18 cellular contexts compared by ENCODE assay signal in genomic region chr19:40423227-40423566, GRCh38. TPM values are rescaled to one million over a fixed set of nuclear protein-coding genes. Genes with fewer than 3 reads are reported as not detected.
DNase-seq lines count a peak whose midpoint lies in the region; ATAC-seq and TF ChIP-seq lines count a peak whose summit lies in the region.
"Had no signal": no experiment of that assay in that cellular context is flagged by ENCODE, and none has a peak within 500 bp of the region (broad histone marks: within the 10 kb centered on the region; RNA-seq: fewer than 3 reads in every experiment).

No MANE protein-coding gene starts in this region.

- no peaks in the 10 kb centered on the region for H3K27me3 ChIP-seq in adipocyte (replicated peaks; ENCODE audit: control insufficient read depth, insufficient read depth, low read length)
- H3K27me3 ChIP-seq in mesenchymal stem cell (ENCODE audit: control insufficient read depth in 1 of 2, insufficient read depth in 1 of 2, low read length in 2 of 2) = no peaks in the 10 kb centered on the region
- H3K27me3 ChIP-seq in thoracic aorta (replicated peaks; ENCODE audit: insufficient read depth) = no peaks in the 10 kb centered on the region
- H3K27me3 ChIP-seq: brain microvascular endothelial cell had no signal

- H2AK5ac ChIP-seq in mesenchymal stem cell (ENCODE audit: low read length, severe bottlenecking) = no peak overlapping the region

- H3K27ac ChIP-seq in mesenchymal stem cell (ENCODE audit: low read length, poor library complexity, severe bottlenecking) (no peak overlapping the region), thoracic aorta (peak overlapping the region; percentile 99)
- H3K27ac ChIP-seq: brain microvascular endothelial cell had no signal

- TF ChIP-seq CTCF in thoracic aorta (IDR thresholded peaks at IDR 0.05) = no peak

- peak overlapping the region; percentile 98 for H3K9ac ChIP-seq in adipocyte (ENCODE audit: low read length)
- H3K9ac ChIP-seq in mesenchymal stem cell (ENCODE audit: low read length) = peak overlapping the region; percentile 99

- H3K36me3 Mint-ChIP-seq in activated naive CD4-positive, alpha-beta T cell treated with anti-CD3 and anti-CD28 coated beads, Interleukin-2, amount 50 U/mL, for 24 hours = peaks cover 6% of the 10 kb centered on the region

- no peaks in the 10 kb centered on the region for H3K27me3 Mint-ChIP-seq in activated naive CD4-positive, alpha-beta T cell treated with anti-CD3 and anti-CD28 coated beads, Interleukin-2, amount 50 U/mL, for 24 hours
- H3K27me3 Mint-ChIP-seq: stimulated activated naive CD8-positive, alpha-beta T cell treated with anti-CD3 and anti-CD28 coated beads, Interleukin-15, amount 100 ng/mL, for 72 hours had no signal

- WGBS in mesenchymal stem cell = 98% methylated on average over 11 of the region's 14 CpGs

- H3K4me1 ChIP-seq in adipocyte (ENCODE audit: control insufficient read depth, insufficient read depth, low read length) = peaks cover 23% of the 10 kb centered on the region
- peaks cover 11% of the 10 kb centered on the region for H3K4me1 ChIP-seq in mesenchymal stem cell (ENCODE audit: control insufficient read depth, insufficient read depth, low read depth, low read length)
- H3K4me1 ChIP-seq in thoracic aorta (ENCODE audit: control insufficient read depth in 1 of 2, low read depth in 2 of 2) = peaks cover 19 to 29% of the 10 kb centered on the region in 2 donors

- H3K4ac ChIP-seq in mesenchymal stem cell (ENCODE audit: low read depth in 1 of 2, low read length in 2 of 2) = peak overlapping the region in 1 of 2 experiments; percentile 12

- H3K27ac Mint-ChIP-seq in activated naive CD4-positive, alpha-beta T cell treated with anti-CD3 and anti-CD28 coated beads, Interleukin-2, amount 50 U/mL, for 24 hours = peak overlapping the region; percentile 55
- H3K27ac Mint-ChIP-seq: nephron progenitor cell had no signal

- peaks cover 6% of the 10 kb centered on the region for H3K79me1 ChIP-seq in mesenchymal stem cell (replicated peaks; ENCODE audit: low read length, poor library complexity, severe bottlenecking)

- DNase-seq in activated naive CD4-positive, alpha-beta T cell (lab: John Stamatoyannopoulos, UW) = no peak
- DNase-seq in adipocyte (ENCODE audit: low read depth) (no peak), mesenchymal stem cell (no peak), thoracic aorta (ENCODE audit: low spot score) (no peak), NAMALWA (ENCODE audit: low spot score) (no peak), superior temporal gyrus (ENCODE audit: extremely low spot score) (no peak), amygdala (lab: John Stamatoyannopoulos, UW) (no peak)
- DNase-seq: activated CD4-positive, CD25-positive, alpha-beta regulatory T cell treated with anti-CD3 and anti-CD28 coated beads, Interleukin-2, amount 50 U/mL, for 72 hours; brain microvascular endothelial cell; HCEC 1CT; Kasumi-1; NCI-H1694; NCI-H510A; nephron progenitor cell; OCI-M1; stimulated activated naive CD8-positive, alpha-beta T cell treated with anti-CD3 and anti-CD28 coated beads, Interleukin-15, amount 100 ng/mL, for 72 hours; T-helper 1 cell had no signal

- no peak overlapping the region for H2BK5ac ChIP-seq in mesenchymal stem cell (ENCODE audit: low read depth, low read length, poor library complexity, severe bottlenecking)

- H2BK15ac ChIP-seq in mesenchymal stem cell (ENCODE audit: low read depth, poor library complexity, severe bottlenecking) = no peak overlapping the region

- no peak overlapping the region for H3K18ac ChIP-seq in mesenchymal stem cell (ENCODE audit: low read depth in 1 of 2, low read length in 2 of 2)

- H3K4me1 Mint-ChIP-seq in activated naive CD4-positive, alpha-beta T cell treated with anti-CD3 and anti-CD28 coated beads, Interleukin-2, amount 50 U/mL, for 24 hours = peaks cover 29% of the 10 kb centered on the region

- H3K36me3 ChIP-seq in adipocyte (ENCODE audit: control insufficient read depth, insufficient read depth, low read length, severe bottlenecking) = peaks cover 14% of the 10 kb centered on the region
- H3K36me3 ChIP-seq in mesenchymal stem cell (ENCODE audit: control insufficient read depth in 1 of 2, insufficient read depth in 2 of 2, low read depth in 1 of 2, low read length in 2 of 2) = peaks cover 11 to 15% of the 10 kb centered on the region in 2 experiments
- peaks cover 11% of the 10 kb centered on the region for H3K36me3 ChIP-seq in thoracic aorta

- no peak overlapping the region for H2AFZ ChIP-seq in mesenchymal stem cell (ENCODE audit: low read depth, low read length)

- H3K9me3 Mint-ChIP-seq in activated naive CD4-positive, alpha-beta T cell treated with anti-CD3 and anti-CD28 coated beads, Interleukin-2, amount 50 U/mL, for 24 hours = no peaks in the 10 kb centered on the region
- H3K9me3 Mint-ChIP-seq: nephron progenitor cell; stimulated activated naive CD8-positive, alpha-beta T cell treated with anti-CD3 and anti-CD28 coated beads, Interleukin-15, amount 100 ng/mL, for 72 hours had no signal

- H3K14ac ChIP-seq in mesenchymal stem cell (ENCODE audit: low read length in 2 of 2) = no peak overlapping the region

- H4K8ac ChIP-seq in mesenchymal stem cell (ENCODE audit: low read length) = no peak overlapping the region

- H3K23ac ChIP-seq in mesenchymal stem cell (ENCODE audit: low read length in 2 of 2) = no peak overlapping the region

- H3K4me3 Mint-ChIP-seq in activated naive CD4-positive, alpha-beta T cell treated with anti-CD3 and anti-CD28 coated beads, Interleukin-2, amount 50 U/mL, for 24 hours = peak overlapping the region; percentile 98
- H3K4me3 Mint-ChIP-seq: nephron progenitor cell had no signal

- H2BK120ac ChIP-seq in mesenchymal stem cell (ENCODE audit: low read depth, low read length) = no peak overlapping the region

- H3K4me3 ChIP-seq in adipocyte (ENCODE audit: low read length) (no peak overlapping the region), mesenchymal stem cell (ENCODE audit: insufficient read depth in 1 of 2, low read depth in 1 of 2, low read length in 2 of 2) (no peak overlapping the region), thoracic aorta (no peak overlapping the region)

- ATAC-seq in thoracic aorta (ENCODE audit: insufficient number of reproducible peaks, low FRiP score, low read depth) = no peak
- ATAC-seq: stimulated activated naive CD8-positive, alpha-beta T cell treated with anti-CD3 and anti-CD28 coated beads, Interleukin-15, amount 100 ng/mL, for 72 hours had no signal

- H3K9me3 ChIP-seq in adipocyte (ENCODE audit: control insufficient read depth, low read length) (no peaks in the 10 kb centered on the region), mesenchymal stem cell (ENCODE audit: control insufficient read depth, low read length) (no peaks in the 10 kb centered on the region), thoracic aorta (no peaks in the 10 kb centered on the region)

- H3K4me2 ChIP-seq in mesenchymal stem cell (ENCODE audit: low read length, poor library complexity, severe bottlenecking) = no peak overlapping the region

- peak overlapping the region in 1 of 2 experiments; percentile 49 for H2BK12ac ChIP-seq in mesenchymal stem cell (ENCODE audit: low read length in 2 of 2)

- peak overlapping the region; percentile 22 for H4K91ac ChIP-seq in mesenchymal stem cell (ENCODE audit: low read length)

RNA-seq across cellular contexts. Expression of gene SERTAD1, which starts 2.6 kb away (rescaled TPM):
- polyA plus RNA-seq in mesenchymal stem cell (2013, experiment 1 of 2) = 11.7 TPM
- polyA plus RNA-seq in mesenchymal stem cell (2013, experiment 2 of 2) = 12.3 TPM
- total RNA-seq in thoracic aorta = 10 to 100 TPM; 22.7 to 42.3 TPM

RNA-seq across cellular contexts. Expression of gene PRX, which starts 10.0 kb away (rescaled TPM):
- polyA plus RNA-seq in mesenchymal stem cell (2013, experiment 1 of 2) = 2.1 TPM
- 1.9 TPM for polyA plus RNA-seq in mesenchymal stem cell (2013, experiment 2 of 2)
- 1 to 10 TPM; 3.7 to 7.3 TPM for total RNA-seq in thoracic aorta

RNA-seq across cellular contexts. Expression of gene SERTAD3, which starts 20.9 kb away (rescaled TPM):
- polyA plus RNA-seq in mesenchymal stem cell (2013, experiment 1 of 2) = 22.0 TPM
- 22.4 TPM for polyA plus RNA-seq in mesenchymal stem cell (2013, experiment 2 of 2)
- 10 to 100 TPM; 12.3 to 19.4 TPM for total RNA-seq in thoracic aorta

RNA-seq across cellular contexts. Expression of gene HIPK4, which starts 33.2 kb away (rescaled TPM):
- polyA plus RNA-seq in mesenchymal stem cell (2013, experiment 1 of 2) = 0.29 TPM
- polyA plus RNA-seq in mesenchymal stem cell (2013, experiment 2 of 2) = 0.25 TPM
- not detected for total RNA-seq in thoracic aorta

RNA-seq across cellular contexts. Expression of gene BLVRB, which starts 42.3 kb away (rescaled TPM):
- polyA plus RNA-seq in mesenchymal stem cell (2013, experiment 1 of 2) = 83.8 TPM
- polyA plus RNA-seq in mesenchymal stem cell (2013, experiment 2 of 2) = 80.0 TPM
- total RNA-seq in thoracic aorta = 100 to 1,000 TPM in 1 of 2 donors, 10 to 100 TPM in 1; 97.4 to 229 TPM
